In genomic region chr3:10248984-10249748, GRCh38 we compare ENCODE assay signal across 8 cellular contexts. TPM values are rescaled to one million over a fixed set of nuclear protein-coding genes. Genes with fewer than 3 reads are reported as not detected.
DNase-seq lines count a peak whose midpoint lies in the region; ATAC-seq and TF ChIP-seq lines count a peak whose summit lies in the region.

No MANE protein-coding gene starts in this region.

- H3K27ac Mint-ChIP-seq in activated naive CD8-positive, alpha-beta T cell treated with anti-CD3 and anti-CD28 coated beads, Interleukin-2, amount 50 U/mL, for 24 hours, result peak overlapping the region; percentile 94

- DNase-seq in NOMO-1 treated with DMSO at 0.1 percent for 48 hours (lab: John Stamatoyannopoulos, UW; ENCODE audit: unreplicated experiment), result peak; percentile 11
- DNase-seq in NOMO-1 treated with dmso at 0.1 percent for 144 hours (lab: John Stamatoyannopoulos, UW; ENCODE audit: unreplicated experiment), result no peak
- peak; percentile 37 for DNase-seq in SK-N-DZ (ENCODE audit: low spot score)
- peak; percentile 83 for DNase-seq in activated naive CD8-positive, alpha-beta T cell treated with anti-CD3 and anti-CD28 coated beads, Interleukin-2, amount 50 U/mL, for 24 hours
- DNase-seq in right atrium auricular region (ENCODE audit: low spot score), result no peak
- no peak for DNase-seq in skeletal muscle cell (ENCODE audit: low read depth)

- H3K27ac ChIP-seq in right atrium auricular region, result peak overlapping the region; percentile 83

- H3K9me3 Mint-ChIP-seq in activated naive CD8-positive, alpha-beta T cell treated with anti-CD3 and anti-CD28 coated beads, Interleukin-2, amount 50 U/mL, for 24 hours, result peaks cover 24% of the 10 kb centered on the region

- H3K4me3 ChIP-seq in right atrium auricular region (peak overlapping the region; percentile 67 to 80), skeletal muscle cell (ENCODE audit: low read depth, low read length) (peak overlapping the region; percentile 90)

- H3K36me3 ChIP-seq in right atrium auricular region, result peaks cover 15% of the 10 kb centered on the region

- TF ChIP-seq CTCF in right atrium auricular region (IDR thresholded peaks at IDR 0.05), result no peak

- no peaks in the 10 kb centered on the region for H3K27me3 Mint-ChIP-seq in activated naive CD8-positive, alpha-beta T cell treated with anti-CD3 and anti-CD28 coated beads, Interleukin-2, amount 50 U/mL, for 24 hours

- peak; percentile 53 for ATAC-seq in activated naive CD8-positive, alpha-beta T cell treated with anti-CD3 and anti-CD28 coated beads, Interleukin-2, amount 50 U/mL, for 24 hours
- ATAC-seq in GM18517 (IDR thresholded peaks at IDR 0.05; ENCODE audit: unreplicated experiment) (no peak), GM21381 (IDR thresholded peaks at IDR 0.05; ENCODE audit: unreplicated experiment) (no peak)

- H3K4me3 Mint-ChIP-seq in activated naive CD8-positive, alpha-beta T cell treated with anti-CD3 and anti-CD28 coated beads, Interleukin-2, amount 50 U/mL, for 24 hours, result peak overlapping the region; percentile 96

- H3K27me3 ChIP-seq in right atrium auricular region, result no peaks in the 10 kb centered on the region

- peaks cover 67% of the 10 kb centered on the region for H3K4me1 Mint-ChIP-seq in activated naive CD8-positive, alpha-beta T cell treated with anti-CD3 and anti-CD28 coated beads, Interleukin-2, amount 50 U/mL, for 24 hours

- H3K36me3 Mint-ChIP-seq in activated naive CD8-positive, alpha-beta T cell treated with anti-CD3 and anti-CD28 coated beads, Interleukin-2, amount 50 U/mL, for 24 hours (ENCODE audit: low read depth), result peaks cover 77% of the 10 kb centered on the region

- H3K9me3 ChIP-seq in right atrium auricular region, result peaks cover 0 to 13% of the 10 kb centered on the region in 2 donors

- H3K4me1 ChIP-seq in right atrium auricular region, result peaks cover 0 to 32% of the 10 kb centered on the region in 2 donors

RNA-seq across cellular contexts. Expression of gene TATDN2, which starts 0.9 kb away (rescaled TPM):
- 20.9 and 23.5 TPM in 2 replicates for polyA plus RNA-seq in SK-N-DZ (2014; cell fraction: cytosol; rRNA removed)
- polyA plus RNA-seq in SK-N-DZ (2014; cell fraction: nucleus; rRNA removed), result 11.7 and 22.3 TPM in 2 replicates
- total RNA-seq in right atrium auricular region, result 10 to 100 TPM in 1 of 2 donors, 1 to 10 TPM in 1; 9.8 to 14.3 TPM

RNA-seq across cellular contexts. Expression of gene GHRL, which starts 43.6 kb away (rescaled TPM):
- polyA plus RNA-seq in SK-N-DZ (2014; cell fraction: cytosol; rRNA removed), result not detected in 2 replicates
- 2.0 TPM in 1 of 2 replicates, not detected in the other for polyA plus RNA-seq in SK-N-DZ (2014; cell fraction: nucleus; rRNA removed)
- not detected for total RNA-seq in right atrium auricular region

Comparison
In these comparisons a context has a peak if more than half of its experiments do, and no peak if none do; other contexts are left out.
1. DNase-seq: peak in NOMO-1 treated with DMSO at 0.1 percent for 48 hours (single experiment), SK-N-DZ (single experiment) and activated naive CD8-positive, alpha-beta T cell treated with anti-CD3 and anti-CD28 coated beads, Interleukin-2, amount 50 U/mL, for 24 hours (single experiment); none in NOMO-1 treated with dmso at 0.1 percent for 144 hours (single experiment), right atrium auricular region (single experiment) and skeletal muscle cell (single experiment).